ENCODE assay signal across 1 cellular context in genomic region chr6:31665501-31666336, GRCh38.
TF ChIP-seq lines count a peak whose summit lies in the region.

TSS of gene CSNK2B (plus strand) at chr6:31666080. CDS start at chr6:31666832, 752 bp downstream.

TF ChIP-seq in K562, 482 proteins besides CTCF, POLR2A, EP300 and RAD21 (continued from another document and continues in another):
- TF ChIP-seq GTF2E2 (tag; IDR thresholded peaks at IDR 0.05) (no peak), HMGN3 (IDR thresholded peaks at IDR 0.05; ENCODE audit: borderline replicate concordance, extremely low read depth, insufficient read length, low read depth, low read length) (no peak), ATF4 (CRISPR knock-in tag; IDR thresholded peaks at IDR 0.05) (peak; percentile 39; the same call in 1 of the 2 replicates), ATF1 (CRISPR knock-in tag; IDR thresholded peaks at IDR 0.05) (no peak), ATF1 (tag; IDR thresholded peaks at IDR 0.05) (peak; percentile 96), HDGF (IDR thresholded peaks at IDR 0.05) (peak; percentile 54; the same call in 1 of the 2 replicates), ZNF224 (CRISPR knock-in tag; IDR thresholded peaks at IDR 0.05) (0 out of 2 replicates have a peak, but pooled peaks have one; percentile 44), GATAD2B (IDR thresholded peaks at IDR 0.05; ENCODE audit: borderline replicate concordance) (no peak), FOXJ2 (tag; IDR thresholded peaks at IDR 0.05) (peak; percentile 81), ZNF384 (IDR thresholded peaks at IDR 0.05; ENCODE audit: low read depth, low read length) (no peak; the same call in 1 of the 2 replicates), ZNF184 (CRISPR knock-in tag; IDR thresholded peaks at IDR 0.05) (no peak), RFX1 (IDR thresholded peaks at IDR 0.05) (no peak), REST (CRISPR knock-in tag; IDR thresholded peaks at IDR 0.05; ENCODE audit: low read depth) (peak; percentile 75; the same call in 1 of the 2 replicates), ZNF311 (CRISPR knock-in tag; IDR thresholded peaks at IDR 0.05) (no peak), MAZ (CRISPR knock-in tag; conservative IDR thresholded peaks at IDR 0.05 in 1 of 2, IDR thresholded peaks at IDR 0.05 in 1 of 2) (peak; percentile 99), HES1 (IDR thresholded peaks at IDR 0.05; ENCODE audit: low read depth) (no peak), ZBTB9 (CRISPR knock-in tag; IDR thresholded peaks at IDR 0.05) (no peak), SMAD3 (CRISPR knock-in tag; conservative IDR thresholded peaks at IDR 0.05) (0 out of 2 replicates have a peak, but pooled peaks have one; percentile 37), NR2F6 (CRISPR knock-in tag; IDR thresholded peaks at IDR 0.05) (peak; percentile 84), RNF2 (IDR thresholded peaks at IDR 0.05) (no peak), ESRRB (CRISPR knock-in tag; IDR thresholded peaks at IDR 0.05; ENCODE audit: borderline replicate concordance) (0 out of 2 replicates have a peak, but pooled peaks have one; percentile 43), HNRNPK (IDR thresholded peaks at IDR 0.05; ENCODE audit: low read depth, low read length, poor library complexity, severe bottlenecking) (no peak), CC2D1A (IDR thresholded peaks at IDR 0.05) (no peak), LEF1 (IDR thresholded peaks at IDR 0.05) (peak; percentile 73), L3MBTL2 (IDR thresholded peaks at IDR 0.05) (no peak), CREB1 (IDR thresholded peaks at IDR 0.05) (peak; percentile 89), CREB1 (CRISPR knock-in tag; IDR thresholded peaks at IDR 0.05) (peak; percentile 83; the same call in 1 of the 2 replicates), MYC (IDR thresholded peaks at IDR 0.05; ENCODE audit: low read depth, low read length) (peak; percentile 65), MYC (CRISPR knock-in tag; IDR thresholded peaks at IDR 0.05; ENCODE audit: borderline replicate concordance, low read depth) (no peak), ZNF444 (CRISPR knock-in tag; IDR thresholded peaks at IDR 0.05) (peak; percentile 34; the same call in 1 of the 2 replicates), ZFPM2 (CRISPR knock-in tag; IDR thresholded peaks at IDR 0.05) (peak; percentile 80; the same call in 1 of the 2 replicates), SMAD1 (IDR thresholded peaks at IDR 0.05; ENCODE audit: low read depth, low read length, partially characterized antibody) (peak; percentile 88), SREBF2 (CRISPR knock-in tag; IDR thresholded peaks at IDR 0.05) (no peak), ZNF79 (CRISPR knock-in tag; IDR thresholded peaks at IDR 0.05; ENCODE audit: low read depth) (no peak), ZNF253 (CRISPR knock-in tag; conservative IDR thresholded peaks at IDR 0.05) (no peak; the same call in 1 of the 2 replicates), ZNF143 (CRISPR knock-in tag; IDR thresholded peaks at IDR 0.05) (peak; percentile 96), ILF3 (IDR thresholded peaks at IDR 0.05; ENCODE audit: borderline replicate concordance) (no peak), SREBF1 (IDR thresholded peaks at IDR 0.05; ENCODE audit: borderline replicate concordance, low read depth, low read length) (peak; percentile 78; the same call in 1 of the 2 replicates), NFE2 (IDR thresholded peaks at IDR 0.05; ENCODE audit: low read depth) (peak; percentile 56; the same call in 1 of the 2 replicates), ZNF398 (CRISPR knock-in tag; IDR thresholded peaks at IDR 0.05) (no peak), MBD1 (CRISPR knock-in tag; IDR thresholded peaks at IDR 0.05) (no peak), ZNF165 (CRISPR knock-in tag; IDR thresholded peaks at IDR 0.05; ENCODE audit: borderline replicate concordance) (no peak), XRCC4 (IDR thresholded peaks at IDR 0.05; ENCODE audit: extremely low read depth, insufficient read depth, insufficient read length) (no peak), PCBP1 (IDR thresholded peaks at IDR 0.05; ENCODE audit: low read depth, low read length, poor library complexity, severe bottlenecking) (peak; percentile 98), AFF4 (CRISPR knock-in tag; IDR thresholded peaks at IDR 0.05) (peak; percentile 95), ZNF436 (CRISPR knock-in tag; IDR thresholded peaks at IDR 0.05) (peak; percentile 48), RBM22 (IDR thresholded peaks at IDR 0.05; ENCODE audit: low read depth, low read length, poor library complexity, severe bottlenecking) (peak; percentile 83), MEF2D (tag; conservative IDR thresholded peaks at IDR 0.05; ENCODE audit: low read depth) (no peak; the same call in 1 of the 2 replicates), YY1 (IDR thresholded peaks at IDR 0.05; ENCODE audit: borderline replicate concordance in 1 of 3, control insufficient read depth in 1 of 3, extremely low read depth in 1 of 3, insufficient read depth in 3 of 3, insufficient read length in 1 of 3, insufficient replicate concordance in 2 of 3, low read depth in 1 of 3, low read length in 2 of 3) (peak; percentile 24 to 89 (median 86)), RUNX1 (IDR thresholded peaks at IDR 0.05; ENCODE audit: low read depth) (no peak; the same call in 1 of the 2 replicates), NCOA1 (IDR thresholded peaks at IDR 0.05; ENCODE audit: low read depth) (peak; percentile 27; the same call in 1 of the 2 replicates), TOE1 (IDR thresholded peaks at IDR 0.05; ENCODE audit: borderline replicate concordance) (no peak), TOE1 (CRISPR knock-in tag; IDR thresholded peaks at IDR 0.05; ENCODE audit: borderline replicate concordance, low read depth) (no peak; the same call in 1 of the 2 replicates), SRF (CRISPR knock-in tag; IDR thresholded peaks at IDR 0.05) (peak; percentile 70 to 97), BRD4 (IDR thresholded peaks at IDR 0.05) (no peak; the same call in 1 of the 2 replicates), TBL1XR1 (IDR thresholded peaks at IDR 0.05; ENCODE audit: low read length in 2 of 2) (peak; percentile 47 to 50; a peak in 2 of 4 replicates), FOXA3 (CRISPR knock-in tag; conservative IDR thresholded peaks at IDR 0.05 in 1 of 2, IDR thresholded peaks at IDR 0.05 in 1 of 2) (no peak), HINFP (tag; conservative IDR thresholded peaks at IDR 0.05; ENCODE audit: low read depth) (peak; percentile 83)
